8 cellular contexts compared by ENCODE assay signal in genomic region chr17:81928497-81929252, GRCh38. TPM values are rescaled to one million over a fixed set of nuclear protein-coding genes. Genes with fewer than 3 reads are reported as not detected.
DNase-seq lines count a peak whose midpoint lies in the region; FAIRE-seq and TF ChIP-seq lines count a peak whose summit lies in the region.

No MANE protein-coding gene starts in this region.

- in situ Hi-C loops in G401 (cut with HindIII; ENCODE audit: low sequenced_read_pairs): no loop called here

- H3K36me3 Mint-ChIP-seq in brain: no peaks in the 10 kb centered on the region

- H3K9me3 ChIP-seq in BE2C (no peaks in the 10 kb centered on the region), mesodermal cell (ENCODE audit: control insufficient read depth, low read length) (no peaks in the 10 kb centered on the region), small intestine (ENCODE audit: control insufficient read depth, low read depth) (no peaks in the 10 kb centered on the region)

- H3K4me1 Mint-ChIP-seq in brain: peaks cover 33% of the 10 kb centered on the region

- H3K9me3 Mint-ChIP-seq in brain: peaks cover 0 to 2% (median 0%) of the 10 kb centered on the region in 5 experiments

- H3K36me3 ChIP-seq in BE2C (0 out of 2 replicates have a peak, but pooled peaks cover 2% of the 10 kb centered on the region), mesodermal cell (ENCODE audit: control insufficient read depth, insufficient read depth, low read length) (peaks cover 5% of the 10 kb centered on the region), small intestine (ENCODE audit: control insufficient read depth in 2 of 2, insufficient read depth in 2 of 2, low read length in 2 of 2) (no peaks in the 10 kb centered on the region)

- FAIRE-seq in small intestine (lab: Jason Lieb, UNC): no peak

- TF ChIP-seq CTCF in BE2C (IDR thresholded peaks at IDR 0.05; ENCODE audit: low read depth, low read length) (no peak), brain (conservative IDR thresholded peaks at IDR 0.05) (no peak)

- peaks cover 3% of the 10 kb centered on the region for H3K27me3 Mint-ChIP-seq in brain

- H3K4me1 ChIP-seq in BE2C (peaks cover 6% of the 10 kb centered on the region), mesodermal cell (ENCODE audit: control insufficient read depth, insufficient read depth, low read length, poor library complexity, severe bottlenecking) (peaks cover 24% of the 10 kb centered on the region), small intestine (ENCODE audit: control insufficient read depth in 2 of 2, insufficient read depth in 1 of 2, low read depth in 1 of 2, low read length in 1 of 2) (peaks cover 8 to 9% of the 10 kb centered on the region in 2 donors)

- no peak overlapping the region for H3K27ac ChIP-seq in mesodermal cell (ENCODE audit: low read depth, low read length, severe bottlenecking)
- no peak overlapping the region for H3K27ac ChIP-seq in small intestine (ENCODE audit: low read depth in 1 of 2, low read length in 1 of 2)

- peak overlapping the region; percentile 74 to 83 (median 79) for H3K4me3 Mint-ChIP-seq in brain

- H3K27ac Mint-ChIP-seq in brain: peak overlapping the region in 2 of 5 experiments; percentile 72

- DNase-seq in BE2C (no peak), HT-29 (ENCODE audit: low spot score) (peak; percentile 37), NCI-H2196 treated with DMSO at 0.1 percent for 48 hours (lab: John Stamatoyannopoulos, UW; ENCODE audit: unreplicated experiment) (no peak), G401 (ENCODE audit: low spot score) (no peak), small intestine (no peak), DMS153 treated with DMSO at 0.1 percent for 48 hours (lab: John Stamatoyannopoulos, UW; ENCODE audit: unreplicated experiment) (no peak)

- H3K27me3 ChIP-seq in BE2C (no peaks in the 10 kb centered on the region), small intestine (ENCODE audit: control insufficient read depth in 2 of 2, insufficient read depth in 2 of 2, low read length in 2 of 2) (peaks cover 0 to 4% of the 10 kb centered on the region in 2 donors)

- WGBS in mesodermal cell (ENCODE audit: insufficient coverage in 2 of 2), 2 experiments: 27 to 30% methylated on average over 31 to 42 of the region's 47 CpGs
- WGBS in small intestine, 3 donors: 14 to 23% (median 19%) methylated on average over 42 to 47 of the region's 47 CpGs

- H3K4me3 ChIP-seq in BE2C (ENCODE audit: low read depth, low read length): peak overlapping the region; percentile 80
- peak overlapping the region; percentile 55 for H3K4me3 ChIP-seq in mesodermal cell (ENCODE audit: extremely low read depth, insufficient read depth, low read length, poor library complexity, severe bottlenecking)
- H3K4me3 ChIP-seq in small intestine (ENCODE audit: low read depth in 1 of 2, low read length in 2 of 2): peak overlapping the region in 1 of 2 donors; percentile 94

RNA-seq across cellular contexts. Expression of gene MAFG, which starts 1.1 kb away (rescaled TPM):
- polyA plus RNA-seq in BE2C (2012; ENCODE audit: insufficient read depth, insufficient read length, low read depth): 43.3 TPM
- total RNA-seq in HT-29 (2014; rRNA removed; shearing (Covaris generic)): 42.8 and 45.5 TPM in 2 replicates
- polyA plus RNA-seq in brain (ENCODE audit: insufficient read depth, low read depth, low replicate concordance) (19.6 TPM), small intestine (10 to 100 TPM in 1 of 3 donors, 1 to 10 TPM in 2; 7.6 to 16.6 (median 8.9) TPM)
- 20.2 TPM for polyA plus RNA-seq in mesodermal cell (2013, experiment 1 of 2)
- 16.7 TPM for polyA plus RNA-seq in mesodermal cell (2013, experiment 2 of 2)
- 14.5 and 15.6 TPM in 2 replicates for total RNA-seq in G401 (2014; rRNA removed; shearing (Covaris generic))

RNA-seq across cellular contexts. Expression of gene PYCR1, which starts 8.4 kb away (rescaled TPM):
- polyA plus RNA-seq in BE2C (2012; ENCODE audit: insufficient read depth, insufficient read length, low read depth): 287 TPM
- 255 and 273 TPM in 2 replicates for total RNA-seq in HT-29 (2014; rRNA removed; shearing (Covaris generic))
- polyA plus RNA-seq in brain (ENCODE audit: insufficient read depth, low read depth, low replicate concordance) (63.9 TPM), small intestine (10 to 100 TPM in 1 of 3 donors, 1 to 10 TPM in 2; 8.3 to 71.6 (median 9.5) TPM)
- polyA plus RNA-seq in mesodermal cell (2013, experiment 1 of 2): 135 TPM
- 108 TPM for polyA plus RNA-seq in mesodermal cell (2013, experiment 2 of 2)
- 112 and 119 TPM in 2 replicates for total RNA-seq in G401 (2014; rRNA removed; shearing (Covaris generic))

RNA-seq across cellular contexts. Expression of gene SIRT7, which starts 10.7 kb away (rescaled TPM):
- 61.1 TPM for polyA plus RNA-seq in BE2C (2012; ENCODE audit: insufficient read depth, insufficient read length, low read depth)
- 101 and 121 TPM in 2 replicates for total RNA-seq in HT-29 (2014; rRNA removed; shearing (Covaris generic))
- polyA plus RNA-seq in brain (ENCODE audit: insufficient read depth, low read depth, low replicate concordance) (15.7 TPM), small intestine (100 to 1,000 TPM in 1 of 3 donors, 10 to 100 TPM in 2; 33.8 to 129 (median 87.0) TPM)
- 10.3 TPM for polyA plus RNA-seq in mesodermal cell (2013, experiment 1 of 2)
- 8.3 TPM for polyA plus RNA-seq in mesodermal cell (2013, experiment 2 of 2)
- 15.4 and 17.6 TPM in 2 replicates for total RNA-seq in G401 (2014; rRNA removed; shearing (Covaris generic))

RNA-seq across cellular contexts. Expression of gene PCYT2, which starts 17.5 kb away (rescaled TPM):
- 23.0 TPM for polyA plus RNA-seq in BE2C (2012; ENCODE audit: insufficient read depth, insufficient read length, low read depth)
- 163 and 167 TPM in 2 replicates for total RNA-seq in HT-29 (2014; rRNA removed; shearing (Covaris generic))
- polyA plus RNA-seq in brain (ENCODE audit: insufficient read depth, low read depth, low replicate concordance) (49.3 TPM), small intestine (100 to 1,000 TPM; 111 to 303 (median 237) TPM)
- 41.1 TPM for polyA plus RNA-seq in mesodermal cell (2013, experiment 1 of 2)
- 36.6 TPM for polyA plus RNA-seq in mesodermal cell (2013, experiment 2 of 2)
- total RNA-seq in G401 (2014; rRNA removed; shearing (Covaris generic)): 41.8 and 60.0 TPM in 2 replicates

RNA-seq across cellular contexts. Expression of gene MYADML2, which starts 18.4 kb away (rescaled TPM):
- polyA plus RNA-seq in BE2C (2012; ENCODE audit: insufficient read depth, insufficient read length, low read depth): 1.8 TPM
- total RNA-seq in HT-29 (2014; rRNA removed; shearing (Covaris generic)): not detected in 2 replicates
- polyA plus RNA-seq in brain (ENCODE audit: insufficient read depth, low read depth, low replicate concordance) (1.1 TPM), small intestine (under 1 TPM in 1 of 3 donors, not detected in 2; 0.03 TPM)
- polyA plus RNA-seq in mesodermal cell (2013, experiment 1 of 2): not detected
- not detected for polyA plus RNA-seq in mesodermal cell (2013, experiment 2 of 2)
- total RNA-seq in G401 (2014; rRNA removed; shearing (Covaris generic)): not detected in 2 replicates
